In the genomic region with DNA sequence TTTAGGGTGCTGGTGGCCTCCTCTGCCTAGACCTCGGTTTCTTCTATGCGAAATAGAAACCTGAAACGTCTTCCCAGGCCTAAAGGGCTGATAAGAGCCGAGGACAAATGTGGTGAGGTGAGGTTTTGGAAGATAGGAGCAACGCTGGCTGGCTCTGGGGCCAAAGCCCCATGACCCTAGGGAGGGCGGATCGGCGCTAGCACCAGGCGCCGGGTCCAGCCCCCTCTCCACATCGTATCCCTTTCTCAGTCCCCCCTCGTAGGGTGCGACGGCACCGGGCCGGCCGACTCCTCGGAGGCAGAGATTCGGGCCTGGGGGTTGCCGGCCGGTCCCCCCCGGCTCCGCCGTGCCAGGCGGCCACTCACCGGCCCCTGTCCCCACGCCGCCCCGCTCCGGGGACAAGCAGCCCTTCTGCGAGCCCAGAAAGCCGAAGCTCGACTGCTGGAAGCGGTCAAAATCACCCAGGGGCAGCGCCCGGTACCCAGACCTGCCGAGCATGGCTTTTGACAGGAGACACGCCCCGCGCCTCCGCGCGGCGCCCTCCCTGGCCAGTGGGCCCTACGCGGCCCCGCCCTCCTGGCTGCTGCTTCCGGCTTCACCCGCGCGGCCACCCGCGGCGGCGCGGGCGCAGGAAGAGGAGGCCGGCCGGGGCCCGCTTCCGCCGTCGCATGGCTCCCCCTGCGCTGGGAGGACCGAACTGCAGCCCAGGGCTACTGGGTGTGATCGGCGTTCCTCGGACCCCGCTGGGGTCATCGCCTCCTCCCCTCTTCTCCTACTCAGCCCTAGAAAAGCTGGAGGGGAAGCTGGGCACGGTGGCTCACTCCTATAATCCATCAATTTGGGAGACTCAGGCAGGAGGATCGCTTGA, we compare ENCODE assay signal across 8 cellular contexts. TPM values are rescaled to one million over a fixed set of nuclear protein-coding genes. Genes with fewer than 3 reads are reported as not detected.
A peak's percentile ranks its signal among the peaks of the same experiment; 100 is the strongest.
DNase-seq lines count a peak whose midpoint lies in the region; ATAC-seq, FAIRE-seq and TF ChIP-seq lines count a peak whose summit lies in the region.

A gene with protein sequence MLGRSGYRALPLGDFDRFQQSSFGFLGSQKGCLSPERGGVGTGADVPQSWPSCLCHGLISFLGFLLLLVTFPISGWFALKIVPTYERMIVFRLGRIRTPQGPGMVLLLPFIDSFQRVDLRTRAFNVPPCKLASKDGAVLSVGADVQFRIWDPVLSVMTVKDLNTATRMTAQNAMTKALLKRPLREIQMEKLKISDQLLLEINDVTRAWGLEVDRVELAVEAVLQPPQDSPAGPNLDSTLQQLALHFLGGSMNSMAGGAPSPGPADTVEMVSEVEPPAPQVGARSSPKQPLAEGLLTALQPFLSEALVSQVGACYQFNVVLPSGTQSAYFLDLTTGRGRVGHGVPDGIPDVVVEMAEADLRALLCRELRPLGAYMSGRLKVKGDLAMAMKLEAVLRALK (minus strand): TSS at position 570 of the 868 bp plus-strand sequence. CDS start 72 bp downstream, at position 498.

- DNase-seq in GM19239 (ENCODE audit: insufficient read length, low spot score) (peak; percentile 89), NCI-H526 treated with DMSO at 0.1 percent for 48 hours (lab: John Stamatoyannopoulos, UW) (peak; percentile 76), left lung (peak; percentile 93 to 99)
- DNase-seq in activated CD4-positive, alpha-beta T cell treated with anti-CD3 and anti-CD28 coated beads, Interleukin-2, amount 50 U/mL, for 1 hour = peak; percentile 94
- DNase-seq in stimulated activated CD4-positive, alpha-beta T cell treated with anti-CD3 and anti-CD28 coated beads, Interleukin-2, amount 100 ng/mL, for 4 hours (ENCODE audit: low read depth) = peak; percentile 89

- H3K4me1 ChIP-seq in BLaER1 treated with 17β-estradiol and CSF1 and Interleukin-3, amounts not matched to agents 10 nM and 100 nM = peaks cover 59 to 74% (median 64%) of the 10 kb centered on the region in 10 experiments
- peaks cover 36 to 85% of the 10 kb centered on the region in 2 donors for H3K4me1 ChIP-seq in left lung

- peak within 1 kb of the TSS; percentile 75 to 92 (median 85) for H3K4me3 ChIP-seq in BLaER1 treated with 17β-estradiol and CSF1 and Interleukin-3, amounts not matched to agents 10 nM and 100 nM
- peak within 1 kb of the TSS; percentile 93 to 96 for H3K4me3 ChIP-seq in left lung

- H3K27me3 Mint-ChIP-seq in dendritic cell treated with granulocyte-macrophage colony-stimulating factor and Interleukin-4, amounts not matched to agents 40 ng/mL and 50 ng/mL, for 4 days = no peaks in the 10 kb centered on the region

- peak within 1 kb of the TSS; percentile 90 for H3K4me3 Mint-ChIP-seq in dendritic cell treated with granulocyte-macrophage colony-stimulating factor and Interleukin-4, amounts not matched to agents 40 ng/mL and 50 ng/mL, for 4 days

- H3K27me3 ChIP-seq in BLaER1 treated with 17β-estradiol and CSF1 and Interleukin-3, amounts not matched to agents 10 nM and 100 nM = no peaks in the 10 kb centered on the region; a peak in 1 of 22 replicates
- H3K27me3 ChIP-seq in left lung = no peaks in the 10 kb centered on the region

- peak; percentile 77 for FAIRE-seq in GM19239 (lab: Jason Lieb, UNC)

- H4K20me1 ChIP-seq in BLaER1 treated with 17β-estradiol and CSF1 and Interleukin-3, amounts not matched to agents 10 nM and 100 nM = peaks cover 0 to 11% (median 0%) of the 10 kb centered on the region in 11 experiments; a peak in 7 of 22 replicates

- TF ChIP-seq CTCF in left lung (IDR thresholded peaks at IDR 0.05) = peak; percentile 90 to 98

- H3K9me3 Mint-ChIP-seq in dendritic cell treated with granulocyte-macrophage colony-stimulating factor and Interleukin-4, amounts not matched to agents 40 ng/mL and 50 ng/mL, for 4 days = no peaks in the 10 kb centered on the region

- H3K36me3 Mint-ChIP-seq in dendritic cell treated with granulocyte-macrophage colony-stimulating factor and Interleukin-4, amounts not matched to agents 40 ng/mL and 50 ng/mL, for 4 days (ENCODE audit: low read depth) = peaks cover 14% of the 10 kb centered on the region

- ATAC-seq in HG03442 (IDR thresholded peaks at IDR 0.05; ENCODE audit: unreplicated experiment) (peak; percentile 66), left lung (peak; percentile 87)

- peak within 1 kb of the TSS; percentile 83 for H3K27ac Mint-ChIP-seq in dendritic cell treated with granulocyte-macrophage colony-stimulating factor and Interleukin-4, amounts not matched to agents 40 ng/mL and 50 ng/mL, for 4 days

- H3K27ac ChIP-seq in BLaER1 treated with 17β-estradiol and CSF1 and Interleukin-3, amounts not matched to agents 10 nM and 100 nM = peak within 1 kb of the TSS; percentile 35 to 79 (median 66); a peak in 21 of 22 replicates
- peak within 1 kb of the TSS; percentile 86 to 89 for H3K27ac ChIP-seq in left lung

- H3K4me1 Mint-ChIP-seq in dendritic cell treated with granulocyte-macrophage colony-stimulating factor and Interleukin-4, amounts not matched to agents 40 ng/mL and 50 ng/mL, for 4 days (ENCODE audit: low read depth) = peaks cover 48% of the 10 kb centered on the region

- peak within 1 kb of the TSS; percentile 70 to 87 (median 81) for H3K9ac ChIP-seq in BLaER1 treated with 17β-estradiol and CSF1 and Interleukin-3, amounts not matched to agents 10 nM and 100 nM

- intact Hi-C loops in dendritic cell treated with granulocyte-macrophage colony-stimulating factor and Interleukin-4, amounts not matched to agents 40 ng/mL and 50 ng/mL, for 4 days (cut with micrococcal nuclease) = no loop called here
- intact Hi-C loops in left lung (cut with DNase I) = no loop called here

- no peaks in the 10 kb centered on the region for H3K9me3 ChIP-seq in BLaER1 treated with 17β-estradiol and CSF1 and Interleukin-3, amounts not matched to agents 10 nM and 100 nM (replicated peaks in 1 of 11)
- no peaks in the 10 kb centered on the region for H3K9me3 ChIP-seq in left lung

- H3K4me2 ChIP-seq in BLaER1 treated with 17β-estradiol and CSF1 and Interleukin-3, amounts not matched to agents 10 nM and 100 nM = peak within 1 kb of the TSS; percentile 88 to 100 (median 97)

- no peaks in the 10 kb centered on the region for H3K36me3 ChIP-seq in BLaER1 treated with 17β-estradiol and CSF1 and Interleukin-3, amounts not matched to agents 10 nM and 100 nM
- no peaks in the 10 kb centered on the region for H3K36me3 ChIP-seq in left lung

RNA-seq across cellular contexts. Expression of the gene that starts here (rescaled TPM):
- total RNA-seq in left lung = 10 to 100 TPM; 20.0 to 29.3 TPM

Comparison
In these comparisons a context has a peak if more than half of its experiments do, and no peak if none do; other contexts are left out.
1. Peak in every context shown above with its lines: DNase-seq, ATAC-seq, H3K4me3 ChIP-seq and H3K27ac ChIP-seq.